25 cellular contexts compared by ENCODE assay signal in genomic region chr11:74860743-74861142, GRCh38.
DNase-seq lines count a peak whose midpoint lies in the region; ATAC-seq, FAIRE-seq and TF ChIP-seq lines count a peak whose summit lies in the region.
"Had no signal": no experiment of that assay in that cellular context is flagged by ENCODE, and none has a peak within 500 bp of the region (broad histone marks: within the 10 kb centered on the region; RNA-seq: fewer than 3 reads in every experiment).

No MANE protein-coding gene starts in this region.

- no peaks in the 10 kb centered on the region for H3K79me2 ChIP-seq in K562 (ENCODE audit: control insufficient read depth, insufficient read depth, low read length)
- H3K79me2 ChIP-seq in mesendoderm (ENCODE audit: control insufficient read depth, insufficient read depth, low read length), result no peaks in the 10 kb centered on the region

- H3K79me1 ChIP-seq in mesendoderm (ENCODE audit: low read length), result no peaks in the 10 kb centered on the region

- no peak overlapping the region for H4K8ac ChIP-seq in mesendoderm (ENCODE audit: low read depth, low read length)

- POLR2A ChIA-PET in K562 (lab: Yijun Ruan, JAX), result interaction anchor here (0.7 to 0.9 kb wide), 2 partner anchors 21 to 394 kb away, joined by 3 read pairs; no protein-coding TSS in a partner anchor
- POLR2A ChIA-PET in RWPE1 (lab: Yijun Ruan, JAX; ENCODE audit: low non-redundant PET), result no interaction called here

- no peaks in the 10 kb centered on the region for H3K9me1 ChIP-seq in K562 (ENCODE audit: control insufficient read depth, insufficient read depth, low read length)

- DNase-seq in NCI-H226 (peak; percentile 37), K562 (ENCODE audit: extremely low read depth in 1 of 4, low spot score in 3 of 4) (no peak), epithelial cell of prostate (ENCODE audit: low read depth, low spot score) (no peak), mesendoderm (peak; percentile 13), iPS-NIHi11 (ENCODE audit: low spot score) (no peak), RWPE1 (ENCODE audit: low spot score) (no peak), RPMI8226 (no peak)
- no peak for DNase-seq in activated T-cell treated with anti-CD3 and anti-CD28 coated beads, Interleukin-2, amount 50 U/mL, for 24 hours
- DNase-seq: CD8-positive, alpha-beta T cell; COR-L47; DMS 273 treated with DMSO at 0.1 percent for 48 hours; DMS53; DND-41; EL; HCEC 1CT; IMR-90 had no signal

- H3K23ac ChIP-seq in mesendoderm (ENCODE audit: low read length), result no peak overlapping the region

- H3K9me3 ChIP-seq in K562 (replicated peaks; ENCODE audit: control insufficient read depth, insufficient read depth, low read depth, low read length), result peaks cover 5% of the 10 kb centered on the region

- no peak overlapping the region for H3K56ac ChIP-seq in mesendoderm (ENCODE audit: low read length)

- peaks cover 20% of the 10 kb centered on the region for H3K9me3 Mint-ChIP-seq in activated T-cell treated with anti-CD3 and anti-CD28 coated beads, Interleukin-2, amount 50 U/mL, for 24 hours

- TF ChIP-seq EP300 in K562 (IDR thresholded peaks at IDR 0.05; ENCODE audit: low read length), result no peak

- no peak overlapping the region for H2BK120ac ChIP-seq in mesendoderm (ENCODE audit: low read depth, low read length)

- H3K36me3 ChIP-seq in K562 (ENCODE audit: control insufficient read depth, insufficient read depth, low read length) (peaks cover 42% of the 10 kb centered on the region), mesendoderm (ENCODE audit: control insufficient read depth, insufficient read depth, low read length) (peaks cover 4% of the 10 kb centered on the region)

- no peak for ATAC-seq in K562
- ATAC-seq: CD8-positive, alpha-beta T cell; GM23338 had no signal

- TF ChIP-seq RAD21 in K562 (CRISPR knock-in tag; conservative IDR thresholded peaks at IDR 0.05 in 1 of 2, IDR thresholded peaks at IDR 0.05 in 1 of 2), result no peak

- H4K20me1 ChIP-seq in K562 (replicated peaks; ENCODE audit: control insufficient read depth, insufficient read depth, low read length), result no peaks in the 10 kb centered on the region
- H4K20me1 ChIP-seq: BLaER1 treated with 17β-estradiol and CSF1 and Interleukin-3, amounts not matched to agents 10 nM and 100 nM had no signal

- H2BK15ac ChIP-seq in mesendoderm (replicated peaks; ENCODE audit: low read depth), result no peak overlapping the region

- no peak overlapping the region for H3K4me3 Mint-ChIP-seq in activated T-cell treated with anti-CD3 and anti-CD28 coated beads, Interleukin-2, amount 50 U/mL, for 24 hours
- H3K4me3 Mint-ChIP-seq: B cell; CD8-positive, alpha-beta T cell; GM23338 had no signal

- H3K27ac Mint-ChIP-seq in activated T-cell treated with anti-CD3 and anti-CD28 coated beads, Interleukin-2, amount 50 U/mL, for 24 hours, result no peak overlapping the region
- H3K27ac Mint-ChIP-seq: B cell; CD8-positive, alpha-beta T cell; GM23338 had no signal

- CTCF ChIA-PET in K562 (lab: Yijun Ruan, JAX; ENCODE audit: low intra/inter-chr PET ratio), result no interaction called here
- CTCF ChIA-PET in RWPE1 (lab: Yijun Ruan, JAX), result no interaction called here

- H3K27me3 ChIP-seq in K562 (ENCODE audit: control insufficient read depth in 2 of 2, insufficient read depth in 2 of 2, low read length in 2 of 2) (no peaks in the 10 kb centered on the region), mesendoderm (ENCODE audit: insufficient read depth, low read length, poor library complexity) (no peaks in the 10 kb centered on the region)
- H3K27me3 ChIP-seq: BLaER1 treated with 17β-estradiol and CSF1 and Interleukin-3, amounts not matched to agents 10 nM and 100 nM had no signal

- H4K5ac ChIP-seq in mesendoderm (ENCODE audit: low read length), result no peak overlapping the region

- TF ChIP-seq CTCF in K562 (IDR thresholded peaks at IDR 0.05 in 2 of 3, conservative IDR thresholded peaks at IDR 0.05 in 1 of 3; ENCODE audit: insufficient read depth in 2 of 3, low read depth in 1 of 3, low read length in 3 of 3), result no peak
- no peak for TF ChIP-seq CTCF in RWPE1 (conservative IDR thresholded peaks at IDR 0.05; ENCODE audit: low read depth)

- no peak for FAIRE-seq in K562 (lab: Jason Lieb, UNC)
- FAIRE-seq: G401.6, GM12891, GM19239, H54, HTR-8/SVneo had no signal

- no peak overlapping the region for H3K9ac ChIP-seq in K562 (ENCODE audit: insufficient read depth in 1 of 2, low read depth in 2 of 2, low read length in 2 of 2)
- H3K9ac ChIP-seq in mesendoderm (ENCODE audit: low read length), result no peak overlapping the region
- H3K9ac ChIP-seq: BLaER1 treated with 17β-estradiol and CSF1 and Interleukin-3, amounts not matched to agents 10 nM and 100 nM had no signal

- BruUV-seq in K562 (replicated peaks; lab: Mats Ljungman, UMichigan), result no TSS peak

- H3K4me2 ChIP-seq in K562 (ENCODE audit: insufficient read depth, low read length) (no peak overlapping the region), mesendoderm (ENCODE audit: low read length) (no peak overlapping the region)
- H3K4me2 ChIP-seq: BLaER1 treated with 17β-estradiol and CSF1 and Interleukin-3, amounts not matched to agents 10 nM and 100 nM; GM23338 had no signal

- H2AFZ ChIP-seq in K562 (ENCODE audit: low read depth, low read length), result no peak overlapping the region
- H2AFZ ChIP-seq: GM23338 had no signal

- no peaks in the 10 kb centered on the region for H3K4me1 ChIP-seq in K562 (replicated peaks in 1 of 2; ENCODE audit: control insufficient read depth in 2 of 2, insufficient read depth in 2 of 2, low read length in 2 of 2)
- no peaks in the 10 kb centered on the region for H3K4me1 ChIP-seq in mesendoderm (ENCODE audit: control insufficient read depth, low read depth, low read length)
- H3K4me1 ChIP-seq: BLaER1 treated with 17β-estradiol and CSF1 and Interleukin-3, amounts not matched to agents 10 nM and 100 nM had no signal

- no peak overlapping the region for H3K18ac ChIP-seq in mesendoderm (ENCODE audit: low read length)

- TF ChIP-seq POLR2A in K562 (conservative IDR thresholded peaks at IDR 0.05), result no peak

- H3K27ac ChIP-seq in K562 (ENCODE audit: extremely low read depth, low read depth, low read length) (no peak overlapping the region), epithelial cell of prostate (peak overlapping the region; percentile 30), mesendoderm (ENCODE audit: low read depth, low read length) (no peak overlapping the region), RWPE1 (no peak overlapping the region)
- H3K27ac ChIP-seq: BLaER1 treated with 17β-estradiol and CSF1 and Interleukin-3, amounts not matched to agents 10 nM and 100 nM; HL-60 had no signal

- peaks cover 3% of the 10 kb centered on the region for H3K4me1 Mint-ChIP-seq in activated T-cell treated with anti-CD3 and anti-CD28 coated beads, Interleukin-2, amount 50 U/mL, for 24 hours (ENCODE audit: low read depth)
- H3K4me1 Mint-ChIP-seq: B cell, GM23338 had no signal

- intact Hi-C loops in K562 (cut with micrococcal nuclease), result no loop called here

- H3K4ac ChIP-seq in mesendoderm (ENCODE audit: low read depth, low read length), result no peak overlapping the region

- H3K27me3 Mint-ChIP-seq in activated T-cell treated with anti-CD3 and anti-CD28 coated beads, Interleukin-2, amount 50 U/mL, for 24 hours, result no peaks in the 10 kb centered on the region
- H3K27me3 Mint-ChIP-seq: B cell had no signal

- peaks cover 95% of the 10 kb centered on the region for H3K36me3 Mint-ChIP-seq in activated T-cell treated with anti-CD3 and anti-CD28 coated beads, Interleukin-2, amount 50 U/mL, for 24 hours (ENCODE audit: low read depth)

- H2AK5ac ChIP-seq in mesendoderm (ENCODE audit: low read length), result no peak overlapping the region

- H3K4me3 ChIP-seq in K562, result no peak overlapping the region
- H3K4me3 ChIP-seq in mesendoderm (ENCODE audit: low read length), result no peak overlapping the region
- H3K4me3 ChIP-seq: GM23338 had no signal

- in situ Hi-C loops in K562 (cut with MboI), result no loop called here

- H2BK5ac ChIP-seq in mesendoderm (ENCODE audit: low read length), result no peak overlapping the region

TF ChIP-seq in K562, 482 proteins besides CTCF, POLR2A, EP300 and RAD21:
- no peak for TF ChIP-seq SRSF9 (IDR thresholded peaks at IDR 0.05; ENCODE audit: borderline replicate concordance, low read depth, low read length)
- 0 out of 2 replicates have a peak, but pooled peaks have one; percentile 14 for TF ChIP-seq FOSL1 (tag; conservative IDR thresholded peaks at IDR 0.05)
TF ChIP-seq in K562: peak in this region for 1.

Comparison
In these comparisons a context has a peak if more than half of its experiments do, and no peak if none do; other contexts are left out.
1. DNase-seq: peak in NCI-H226 (single experiment) and mesendoderm (single experiment); none in K562 (0 of 4), epithelial cell of prostate (single experiment), iPS-NIHi11 (single experiment), activated T-cell treated with anti-CD3 and anti-CD28 coated beads, Interleukin-2, amount 50 U/mL, for 24 hours (single experiment), RWPE1 (single experiment) and RPMI8226 (single experiment).